ENCODE assay signal across 26 cellular contexts in genomic region chr19:30516586-30516985, GRCh38.
"Had no signal": no experiment of that assay in that cellular context is flagged by ENCODE, and none has a peak within 500 bp of the region (broad histone marks: within the 10 kb centered on the region; RNA-seq: fewer than 3 reads in every experiment).

No MANE protein-coding gene starts in this region.

- H3K4me1 ChIP-seq: ascending aorta, SJSA1 had no signal

- H3K36me3 ChIP-seq: ascending aorta, SJSA1 had no signal

- H3K27ac ChIP-seq: ascending aorta, SJSA1 had no signal

- H3K4me3 ChIP-seq: ascending aorta, SJSA1 had no signal

- H3K27me3 ChIP-seq: ascending aorta, SJSA1 had no signal

- ATAC-seq: activated CD8-positive, alpha-beta memory T cell treated with anti-CD3 and anti-CD28 coated beads, Interleukin-2, amount 10 ng/mL, durations not matched to agents 7 days and 5 days; activated naive CD4-positive, alpha-beta T cell treated with anti-CD3 and anti-CD28 coated beads, Interleukin-2, amount 50 U/mL, for 72 hours; activated naive CD8-positive, alpha-beta T cell treated with anti-CD3 and anti-CD28 coated beads, Interleukin-2, amount 50 U/mL, for 24 hours; PC-3; SK-N-SH treated with all-trans-retinoic acid at 6 μM for 48 hours; WTC11 had no signal

- H3K9me3 ChIP-seq: ascending aorta, SJSA1 had no signal

- DNase-seq: activated CD4-positive, alpha-beta T cell treated with anti-CD3 and anti-CD28 coated beads for 48 hours; activated CD4-positive, alpha-beta T cell treated with anti-CD3 and anti-CD28 coated beads, Interleukin-2, amount 50 U/mL, for 4 hours; activated CD4-positive, CD25-positive, alpha-beta regulatory T cell treated with anti-CD3 and anti-CD28 coated beads, Interleukin-2, amount 50 U/mL, for 72 hours; activated CD8-positive, alpha-beta memory T cell treated with anti-CD3 and anti-CD28 coated beads, Interleukin-2, amount 10 ng/mL, durations not matched to agents 7 days and 5 days; activated effector memory CD4-positive, alpha-beta T cell treated with Interleukin-2 at 50 U/mL for 16 hours; activated naive CD4-positive, alpha-beta T cell; activated naive CD8-positive, alpha-beta T cell treated with anti-CD3 and anti-CD28 coated beads, Interleukin-2, amount 50 U/mL, for 24 hours; activated T-cell treated with anti-CD3 and anti-CD28 coated beads, Interleukin-2, amount 50 U/mL, for 24 hours; amniotic stem cell; cerebellar nuclear complex; Karpas-422; MM.1S; NCI-H1105; NCI-H1436; NCI-H187 treated with DMSO at 0.1 percent for 48 hours; NCI-H2081 treated with DMSO at 0.1 percent for 48 hours; NCI-H446; NCI-H524; PC-3; SHP77; SW 1271 had no signal
